In genomic region chr11:78080818-78081495, GRCh38 we compare ENCODE assay signal across 8 cellular contexts. TPM values are rescaled to one million over a fixed set of nuclear protein-coding genes. Genes with fewer than 3 reads are reported as not detected.
DNase-seq lines count a peak whose midpoint lies in the region; ATAC-seq and TF ChIP-seq lines count a peak whose summit lies in the region.

No MANE protein-coding gene starts in this region.

- peak overlapping the region; percentile 79 to 100 (median 96) for H3K4me3 Mint-ChIP-seq in CD4-positive, CD25-positive, alpha-beta regulatory T cell
- H3K4me3 Mint-ChIP-seq in activated T-helper 17 cell treated with anti-CD3 and anti-CD28 coated beads, Interleukin-2, amount 50 U/mL, for 72 hours: peak overlapping the region; percentile 84

- peaks cover 35% of the 10 kb centered on the region for H3K4me1 ChIP-seq in CD4-positive, CD25-positive, alpha-beta regulatory T cell (ENCODE audit: control insufficient read depth, insufficient read depth, low read length, poor library complexity, severe bottlenecking)
- H3K4me1 ChIP-seq in lower lobe of right lung: peaks cover 51% of the 10 kb centered on the region

- peaks cover 0 to 1% (median 0%) of the 10 kb centered on the region in 7 donors for H3K9me3 Mint-ChIP-seq in CD4-positive, CD25-positive, alpha-beta regulatory T cell
- H3K9me3 Mint-ChIP-seq in activated T-helper 17 cell treated with anti-CD3 and anti-CD28 coated beads, Interleukin-2, amount 50 U/mL, for 72 hours: no peaks in the 10 kb centered on the region

- no peak for TF ChIP-seq CTCF in lower lobe of right lung (IDR thresholded peaks at IDR 0.05)

- H3K27me3 ChIP-seq in CD4-positive, CD25-positive, alpha-beta regulatory T cell (ENCODE audit: control insufficient read depth, insufficient read depth, low read length): no peaks in the 10 kb centered on the region
- no peaks in the 10 kb centered on the region for H3K27me3 ChIP-seq in lower lobe of right lung (ENCODE audit: low read depth)

- peak overlapping the region in 2 of 3 donors; percentile 83 to 97 for H3K27ac Mint-ChIP-seq in CD4-positive, CD25-positive, alpha-beta regulatory T cell
- H3K27ac Mint-ChIP-seq in activated T-helper 17 cell treated with anti-CD3 and anti-CD28 coated beads, Interleukin-2, amount 50 U/mL, for 72 hours: peak overlapping the region; percentile 8

- no peaks in the 10 kb centered on the region for H3K27me3 Mint-ChIP-seq in CD4-positive, CD25-positive, alpha-beta regulatory T cell
- no peaks in the 10 kb centered on the region for H3K27me3 Mint-ChIP-seq in activated T-helper 17 cell treated with anti-CD3 and anti-CD28 coated beads, Interleukin-2, amount 50 U/mL, for 72 hours

- no peak overlapping the region for H3K27ac ChIP-seq in CD4-positive, CD25-positive, alpha-beta regulatory T cell (ENCODE audit: insufficient read depth, low read length, poor library complexity, severe bottlenecking)
- H3K27ac ChIP-seq in lower lobe of right lung: peak overlapping the region; percentile 88

- peaks cover 10 to 58% (median 42%) of the 10 kb centered on the region in 4 donors for H3K4me1 Mint-ChIP-seq in CD4-positive, CD25-positive, alpha-beta regulatory T cell
- peaks cover 20% of the 10 kb centered on the region for H3K4me1 Mint-ChIP-seq in activated T-helper 17 cell treated with anti-CD3 and anti-CD28 coated beads, Interleukin-2, amount 50 U/mL, for 72 hours

- peak overlapping the region; percentile 7 for H3K4me3 ChIP-seq in CD4-positive, CD25-positive, alpha-beta regulatory T cell (ENCODE audit: low read depth, low read length)
- H3K4me3 ChIP-seq in lower lobe of right lung: no peak overlapping the region

- H3K36me3 ChIP-seq in CD4-positive, CD25-positive, alpha-beta regulatory T cell (ENCODE audit: control insufficient read depth, insufficient read depth, low read length): no peaks in the 10 kb centered on the region
- no peaks in the 10 kb centered on the region for H3K36me3 ChIP-seq in lower lobe of right lung

- intact Hi-C loops in lower lobe of right lung (cut with DNase I): no loop called here

- peak in 1 of 3 donors; percentile 20 for DNase-seq in CD4-positive, CD25-positive, alpha-beta regulatory T cell
- DNase-seq in HS-5 (ENCODE audit: low read depth): peak; percentile 20
- no peak for DNase-seq in lower lobe of right lung
- no peak for DNase-seq in NCI-H1694 (lab: John Stamatoyannopoulos, UW)

- no peaks in the 10 kb centered on the region for H3K36me3 Mint-ChIP-seq in CD4-positive, CD25-positive, alpha-beta regulatory T cell
- peaks cover 5% of the 10 kb centered on the region for H3K36me3 Mint-ChIP-seq in activated T-helper 17 cell treated with anti-CD3 and anti-CD28 coated beads, Interleukin-2, amount 50 U/mL, for 72 hours (ENCODE audit: low read depth)

- ATAC-seq in CD4-positive, CD25-positive, alpha-beta regulatory T cell (ENCODE audit: low read depth in 2 of 2): no peak
- ATAC-seq in activated T-helper 17 cell treated with anti-CD3 and anti-CD28 coated beads, Interleukin-2, amount 50 U/mL, for 72 hours (replicated peaks): no peak
- ATAC-seq in lower lobe of right lung (no peak), GM19328 (IDR thresholded peaks at IDR 0.05; ENCODE audit: unreplicated experiment) (no peak), HG02610 (IDR thresholded peaks at IDR 0.05; ENCODE audit: unreplicated experiment) (no peak), GM21737 (IDR thresholded peaks at IDR 0.05; ENCODE audit: unreplicated experiment) (no peak)

- no peaks in the 10 kb centered on the region for H3K9me3 ChIP-seq in CD4-positive, CD25-positive, alpha-beta regulatory T cell (ENCODE audit: control insufficient read depth in 2 of 2, low read length in 2 of 2)
- H3K9me3 ChIP-seq in lower lobe of right lung: no peaks in the 10 kb centered on the region

RNA-seq across cellular contexts. Expression of gene NDUFC2, which starts 1.3 kb away (rescaled TPM):
- total RNA-seq in CD4-positive, CD25-positive, alpha-beta regulatory T cell: 43.2 TPM
- 100 to 1,000 TPM; 170 to 222 (median 189) TPM for polyA plus RNA-seq in CD4-positive, CD25-positive, alpha-beta regulatory T cell
- total RNA-seq in activated T-helper 17 cell treated with anti-CD3 and anti-CD28 coated beads, Interleukin-2, amount 50 U/mL, for 72 hours: 100 to 1,000 TPM in 1 of 2 donors, 10 to 100 TPM in 1; 80.5 to 149 TPM
- total RNA-seq in lower lobe of right lung: 130 TPM

RNA-seq across cellular contexts. Expression of gene THRSP, which starts 17.3 kb away (rescaled TPM):
- not detected for total RNA-seq in CD4-positive, CD25-positive, alpha-beta regulatory T cell
- polyA plus RNA-seq in CD4-positive, CD25-positive, alpha-beta regulatory T cell: under 1 TPM in 1 of 4 donors, not detected in 3; 0.20 TPM
- total RNA-seq in activated T-helper 17 cell treated with anti-CD3 and anti-CD28 coated beads, Interleukin-2, amount 50 U/mL, for 72 hours: not detected
- total RNA-seq in lower lobe of right lung: not detected

RNA-seq across cellular contexts. Expression of gene KCTD14, which starts 57.9 kb away (rescaled TPM):
- total RNA-seq in CD4-positive, CD25-positive, alpha-beta regulatory T cell: not detected
- polyA plus RNA-seq in CD4-positive, CD25-positive, alpha-beta regulatory T cell: 1 to 10 TPM in 1 of 4 donors, under 1 TPM in 3; 0.09 to 1.4 (median 0.41) TPM
- under 1 TPM in 1 of 2 donors, not detected in 1; 0.21 TPM for total RNA-seq in activated T-helper 17 cell treated with anti-CD3 and anti-CD28 coated beads, Interleukin-2, amount 50 U/mL, for 72 hours
- total RNA-seq in lower lobe of right lung: 12.3 TPM

RNA-seq across cellular contexts. Expression of gene ALG8, which starts 58.5 kb away (rescaled TPM):
- total RNA-seq in CD4-positive, CD25-positive, alpha-beta regulatory T cell: 20.6 TPM
- 10 to 100 TPM; 52.7 to 56.3 (median 54.5) TPM for polyA plus RNA-seq in CD4-positive, CD25-positive, alpha-beta regulatory T cell
- 10 to 100 TPM; 38.3 to 70.2 TPM for total RNA-seq in activated T-helper 17 cell treated with anti-CD3 and anti-CD28 coated beads, Interleukin-2, amount 50 U/mL, for 72 hours
- total RNA-seq in lower lobe of right lung: 32.6 TPM

Comparison
In these comparisons a context has a peak if more than half of its experiments do, and no peak if none do; other contexts are left out.
1. RNA of gene KCTD14, which starts 57.9 kb away (total RNA-seq): 12.3 TPM in lower lobe of right lung (single experiment); 0.21 TPM in activated T-helper 17 cell treated with anti-CD3 and anti-CD28 coated beads, Interleukin-2, amount 50 U/mL, for 72 hours and not detected in CD4-positive, CD25-positive, alpha-beta regulatory T cell (single experiment); every median in the first group is over 10 times any median in the second.